Comparison of ENCODE assay signal across 28 cellular contexts in genomic region chr1:151386002-151386401, GRCh38. TPM values are rescaled to one million over a fixed set of nuclear protein-coding genes. Genes with fewer than 3 reads are reported as not detected.
"Had no signal": no experiment of that assay in that cellular context is flagged by ENCODE, and none has a peak within 500 bp of the region (broad histone marks: within the 10 kb centered on the region; RNA-seq: fewer than 3 reads in every experiment).

No MANE protein-coding gene starts in this region.

- H3K9ac ChIP-seq: neural progenitor cell, parathyroid adenoma had no signal

- H3K36me3 Mint-ChIP-seq: natural killer cell; neural progenitor cell; stimulated activated effector memory CD8-positive, alpha-beta T cell treated with anti-CD3 and anti-CD28 coated beads, Interleukin-12 subunit alpha, Interleukin-12 subunit beta, amount 100 ng/mL, for 72 hours; stimulated activated naive B cell treated with anti-CD40 and anti-IgM and Interleukin-4, amounts not matched to agents 10 μg/mL and 1 μg/mL and 100 μg/mL, for 72 hours had no signal

- H3K27me3 ChIP-seq: neural progenitor cell, ovary, right lobe of liver, spleen, stomach, thyroid gland, tibial nerve, upper lobe of left lung, vagina had no signal

- H2AFZ ChIP-seq: neural progenitor cell, parathyroid adenoma had no signal

- H3K27ac ChIP-seq: neural progenitor cell, ovary, parathyroid adenoma, psoas muscle, right lobe of liver, skin epidermis, spleen, stomach, thoracic aorta, thyroid gland, tibial nerve, upper lobe of left lung, vagina had no signal

- H3K4me3 ChIP-seq: neural progenitor cell, ovary, psoas muscle, right lobe of liver, skin epidermis, smooth muscle cell, spleen, stomach, thoracic aorta, thyroid gland, tibial nerve, upper lobe of left lung, vagina had no signal

- H3K4me1 ChIP-seq: neural progenitor cell, parathyroid adenoma, psoas muscle, spleen, stomach, thyroid gland, tibial nerve, upper lobe of left lung, vagina had no signal

- H3K9me3 ChIP-seq: ovary, psoas muscle, right lobe of liver, spleen, stomach, thoracic aorta, thyroid gland, tibial nerve, upper lobe of left lung, vagina had no signal

- H3K27ac Mint-ChIP-seq: natural killer cell; nephron; neural progenitor cell; progenitor cell of endocrine pancreas; stimulated activated effector memory CD8-positive, alpha-beta T cell treated with anti-CD3 and anti-CD28 coated beads, Interleukin-12 subunit alpha, Interleukin-12 subunit beta, amount 100 ng/mL, for 72 hours; stimulated activated naive B cell treated with anti-CD40 and anti-IgM and Interleukin-4, amounts not matched to agents 10 μg/mL and 1 μg/mL and 100 μg/mL, for 72 hours; stimulated activated naive CD8-positive, alpha-beta T cell treated with anti-CD3 and anti-CD28 coated beads, Interleukin-15, Interleukin-2, amounts not matched to agents 100 ng/mL and 50 ng/mL, for 24 hours had no signal

- H3K4me3 Mint-ChIP-seq: natural killer cell; nephron; neural progenitor cell; stimulated activated effector memory CD8-positive, alpha-beta T cell treated with anti-CD3 and anti-CD28 coated beads, Interleukin-12 subunit alpha, Interleukin-12 subunit beta, amount 100 ng/mL, for 72 hours; stimulated activated naive B cell treated with anti-CD40 and anti-IgM and Interleukin-4, amounts not matched to agents 10 μg/mL and 1 μg/mL and 100 μg/mL, for 72 hours; stimulated activated naive CD8-positive, alpha-beta T cell treated with anti-CD3 and anti-CD28 coated beads, Interleukin-15, Interleukin-2, amounts not matched to agents 100 ng/mL and 50 ng/mL, for 24 hours had no signal

- ATAC-seq: natural killer cell; psoas muscle; right cardiac atrium; right lobe of liver; stimulated activated effector memory CD8-positive, alpha-beta T cell treated with anti-CD3 and anti-CD28 coated beads, Interleukin-12 subunit alpha, Interleukin-12 subunit beta, amount 100 ng/mL, for 72 hours; stimulated activated naive B cell treated with anti-CD40 and anti-IgM and Interleukin-4, amounts not matched to agents 10 μg/mL and 1 μg/mL and 100 μg/mL, for 72 hours had no signal

- H3K4me2 ChIP-seq: neural progenitor cell, smooth muscle cell had no signal

- H3K9me3 Mint-ChIP-seq: natural killer cell; nephron; stimulated activated effector memory CD8-positive, alpha-beta T cell treated with anti-CD3 and anti-CD28 coated beads, Interleukin-12 subunit alpha, Interleukin-12 subunit beta, amount 100 ng/mL, for 72 hours; stimulated activated naive B cell treated with anti-CD40 and anti-IgM and Interleukin-4, amounts not matched to agents 10 μg/mL and 1 μg/mL and 100 μg/mL, for 72 hours; stimulated activated naive CD8-positive, alpha-beta T cell treated with anti-CD3 and anti-CD28 coated beads, Interleukin-15, Interleukin-2, amounts not matched to agents 100 ng/mL and 50 ng/mL, for 24 hours had no signal

- DNase-seq: natural killer cell; occipital lobe; ovary; psoas muscle; right cardiac atrium; right lobe of liver; spleen; stimulated activated CD4-positive, alpha-beta T cell treated with anti-CD3 and anti-CD28 coated beads, Interleukin-12 subunit alpha, Interleukin-12 subunit beta, amount 100 ng/mL, for 4 hours; stimulated activated CD4-positive, alpha-beta T cell treated with anti-CD3 and anti-CD28 coated beads, Interleukin-1b, Interleukin-23, amount 100 ng/mL, for 48 hours; stimulated activated CD4-positive, alpha-beta T cell treated with anti-CD3 and anti-CD28 coated beads, Interleukin-4, amount 100 ng/mL, for 1 hour; stimulated activated naive B cell treated with anti-CD40 and anti-IgM and Interleukin-4, amounts not matched to agents 10 μg/mL and 1 μg/mL and 100 μg/mL, for 72 hours; stimulated activated naive CD4-positive, alpha-beta T cell treated with Interleukin-2 at 50 U/mL for 16 hours; stomach; thyroid gland; trophoblast cell; upper lobe of left lung had no signal

- H3K4me1 Mint-ChIP-seq: natural killer cell; nephron; neural progenitor cell; stimulated activated effector memory CD8-positive, alpha-beta T cell treated with anti-CD3 and anti-CD28 coated beads, Interleukin-12 subunit alpha, Interleukin-12 subunit beta, amount 100 ng/mL, for 72 hours; stimulated activated naive B cell treated with anti-CD40 and anti-IgM and Interleukin-4, amounts not matched to agents 10 μg/mL and 1 μg/mL and 100 μg/mL, for 72 hours had no signal

- H3K27me3 Mint-ChIP-seq: progenitor cell of endocrine pancreas; stimulated activated naive B cell treated with anti-CD40 and anti-IgM and Interleukin-4, amounts not matched to agents 10 μg/mL and 1 μg/mL and 100 μg/mL, for 72 hours had no signal

- H3K36me3 ChIP-seq: neural progenitor cell, ovary, right lobe of liver, spleen, stomach, thoracic aorta, thyroid gland, tibial nerve, upper lobe of left lung, vagina had no signal

RNA-seq across cellular contexts. Expression of gene SELENBP1, which starts 13.5 kb away (rescaled TPM):
- total RNA-seq: natural killer cell had no signal
- polyA plus RNA-seq: neural cell had no signal
